Comparison of ENCODE assay signal across 13 cellular contexts in the genomic region with DNA sequence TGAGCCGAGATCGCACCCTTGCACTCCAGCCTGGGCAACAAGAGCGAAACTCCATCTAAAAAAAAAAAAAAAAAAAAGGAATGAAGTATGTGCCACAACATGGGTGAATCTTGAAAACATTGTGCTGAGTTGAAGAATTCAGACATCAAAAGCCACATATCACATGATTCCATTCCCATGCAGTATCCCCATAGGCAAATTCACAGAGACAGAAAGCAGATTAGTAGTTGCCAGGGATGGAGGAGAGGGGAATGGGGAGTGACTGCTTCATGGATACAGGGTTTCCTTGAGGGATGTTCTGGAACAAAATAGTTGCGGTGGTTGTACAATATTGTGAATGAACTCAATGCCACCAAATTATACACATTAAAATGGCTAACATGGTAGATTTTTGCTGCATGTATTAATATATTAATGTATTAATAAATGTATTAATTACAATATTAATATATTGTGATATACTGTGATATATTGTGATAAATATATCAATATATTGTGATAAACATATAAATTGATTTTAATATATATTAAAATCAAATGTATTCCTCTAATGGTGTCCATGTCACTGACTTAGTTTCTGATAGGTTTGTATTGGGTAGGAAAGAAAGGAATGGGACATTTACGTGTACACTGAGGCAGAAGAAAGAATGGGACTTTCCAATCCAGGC. TPM values are rescaled to one million over a fixed set of nuclear protein-coding genes. Genes with fewer than 3 reads are reported as not detected.
DNase-seq lines count a peak whose midpoint lies in the region; ATAC-seq, FAIRE-seq and TF ChIP-seq lines count a peak whose summit lies in the region.
"Had no signal": no experiment of that assay in that cellular context is flagged by ENCODE, and none has a peak within 500 bp of the region (broad histone marks: within the 10 kb centered on the region; RNA-seq: fewer than 3 reads in every experiment).

No MANE protein-coding gene starts in this region.

- POLR2A ChIA-PET in A549 (lab: Yijun Ruan, JAX) (no interaction called here), Panc1 (lab: Charles Lee) (interaction anchor here (0.6 kb wide), 1 partner anchor 30 kb away, joined by 3 read pairs; no protein-coding TSS in a partner anchor)
- POLR2A ChIA-PET in CD8-positive, alpha-beta T cell (lab: Charles Lee): interaction anchor here (1.0 to 3.8 kb wide), 4 partner anchors 10 to 21 kb away, joined by 3 to 29 read pairs (median 6); no protein-coding TSS in a partner anchor

- H3K4me1 ChIP-seq in A549: peaks cover 100% of the 10 kb centered on the region
- peaks cover 73% of the 10 kb centered on the region for H3K4me1 ChIP-seq in CD8-positive, alpha-beta T cell (ENCODE audit: insufficient read depth, low read length)
- H3K4me1 ChIP-seq in Panc1 (ENCODE audit: control insufficient read depth, insufficient read depth, low read length): peaks cover 100% of the 10 kb centered on the region
- H3K4me1 ChIP-seq in SJCRH30: peaks cover 8% of the 10 kb centered on the region

- no peak for TF ChIP-seq EP300 in A549 (IDR thresholded peaks at IDR 0.05)

- H3K27ac ChIP-seq in A549 (peak overlapping the region in 1 of 2 experiments; percentile 92; a peak in 4 of 6 replicates), Panc1 (ENCODE audit: low read length) (peak overlapping the region; percentile 100), SJCRH30 (no peak overlapping the region)
- H3K27ac ChIP-seq in CD8-positive, alpha-beta T cell (ENCODE audit: low read depth, low read length): no peak overlapping the region
- H3K27ac ChIP-seq: left ventricle myocardium inferior, tibial artery had no signal

- H3K4me2 ChIP-seq in A549: peak overlapping the region; percentile 0; the same call in 2 of the 3 replicates

- no peak for TF ChIP-seq CTCF in A549 (IDR thresholded peaks at IDR 0.05)
- TF ChIP-seq CTCF in CD8-positive, alpha-beta T cell (IDR thresholded peaks at IDR 0.05): no peak
- TF ChIP-seq CTCF in Panc1 (IDR thresholded peaks at IDR 0.05): no peak
- no peak for TF ChIP-seq CTCF in epithelial cell of esophagus (IDR thresholded peaks at IDR 0.05; ENCODE audit: insufficient read depth, low read depth, low read length, missing control alignments)

- H3K4me1 Mint-ChIP-seq in CD8-positive, alpha-beta T cell (ENCODE audit: low read depth): peaks cover 44% of the 10 kb centered on the region

- H3K27me3 Mint-ChIP-seq in CD8-positive, alpha-beta T cell (ENCODE audit: low read depth): no peaks in the 10 kb centered on the region

- 76% methylated on average over 5 of the region's 5 CpGs for WGBS in A549 (ENCODE audit: missing lambda C conversion rate)

- TF ChIP-seq POLR2A in A549 (IDR thresholded peaks at IDR 0.05; ENCODE audit: low read length): no peak

- H3K27me3 ChIP-seq in CD8-positive, alpha-beta T cell (ENCODE audit: insufficient read depth, low read length): no peaks in the 10 kb centered on the region
- H3K27me3 ChIP-seq in Panc1 (ENCODE audit: control insufficient read depth, insufficient read depth, low read length) (no peaks in the 10 kb centered on the region), SJCRH30 (no peaks in the 10 kb centered on the region)
- H3K27me3 ChIP-seq: tibial artery had no signal

- ATAC-seq in A549: no peak
- ATAC-seq in CD8-positive, alpha-beta T cell: no peak
- no peak for ATAC-seq in Panc1
- ATAC-seq in HG02588 (IDR thresholded peaks at IDR 0.05; ENCODE audit: unreplicated experiment): no peak

- no peak for FAIRE-seq in A549 (lab: Jason Lieb, UNC)
- FAIRE-seq: astrocyte had no signal

- DNase-seq in A549 (ENCODE audit: low read depth in 1 of 2, low spot score in 1 of 2) (no peak), Panc1 (ENCODE audit: low read depth, low spot score) (no peak), epithelial cell of esophagus (ENCODE audit: low read depth) (no peak), posterior cingulate gyrus (no peak), NCI-H226 (no peak), SJCRH30 (no peak)
- DNase-seq in CD8-positive, alpha-beta T cell: no peak
- DNase-seq: left ventricle myocardium inferior; NCI-H2081; stimulated activated CD4-positive, alpha-beta T cell treated with anti-CD3 and anti-CD28 coated beads, Interleukin-15, amount 100 ng/mL, for 24 hours; tibial artery had no signal

- H3K9me3 ChIP-seq in A549 (no peaks in the 10 kb centered on the region), Panc1 (ENCODE audit: control insufficient read depth, insufficient read depth, low read depth, low read length) (no peaks in the 10 kb centered on the region), SJCRH30 (replicated peaks) (no peaks in the 10 kb centered on the region)
- H3K9me3 ChIP-seq in CD8-positive, alpha-beta T cell (ENCODE audit: low read length): no peaks in the 10 kb centered on the region
- H3K9me3 ChIP-seq: left ventricle myocardium inferior, tibial artery had no signal

- H3K27ac Mint-ChIP-seq in CD8-positive, alpha-beta T cell: peak overlapping the region; percentile 8

- no peaks in the 10 kb centered on the region for H3K36me3 Mint-ChIP-seq in CD8-positive, alpha-beta T cell

- TF ChIP-seq RAD21 in A549 (conservative IDR thresholded peaks at IDR 0.05 in 1 of 2, IDR thresholded peaks at IDR 0.05 in 1 of 2): no peak

- peak overlapping the region; percentile 13 for H3K4me3 Mint-ChIP-seq in CD8-positive, alpha-beta T cell

- intact Hi-C loops in CD8-positive, alpha-beta T cell (cut with DNase I, micrococcal nuclease): loop anchor here (5.0 kb wide), 2 partner anchors 33 to 47 kb away; a partner anchor contains a TSS
- intact Hi-C loops in Panc1 (cut with micrococcal nuclease; ENCODE audit: unreplicated experiment) (no loop called here), posterior cingulate gyrus (cut with DNase I) (no loop called here)

- H3K36me3 ChIP-seq in CD8-positive, alpha-beta T cell (ENCODE audit: insufficient read depth, low read length): no peaks in the 10 kb centered on the region
- H3K36me3 ChIP-seq in Panc1 (ENCODE audit: control insufficient read depth, insufficient read depth, low read length) (peaks cover 5% of the 10 kb centered on the region; the same call in 1 of the 2 replicates), SJCRH30 (peaks cover 6% of the 10 kb centered on the region)
- H3K36me3 ChIP-seq: left ventricle myocardium inferior had no signal

- in situ Hi-C loops in Panc1 (cut with HindIII; ENCODE audit: low pct_unique_long_range_greater_than_20kb, low sequenced_read_pairs): no loop called here

- H3K9me3 Mint-ChIP-seq in CD8-positive, alpha-beta T cell: no peaks in the 10 kb centered on the region

- BruUV-seq in Panc1 (replicated peaks; lab: Mats Ljungman, UMichigan): no TSS peak

- CTCF ChIA-PET in A549 (lab: Yijun Ruan, JAX) (interaction anchor here (1.1 to 1.8 kb wide), 5 partner anchors 10 to 154 kb away, joined by 3 to 7 read pairs (median 4); no protein-coding TSS in a partner anchor), Panc1 (lab: Charles Lee) (no interaction called here)
- CTCF ChIA-PET in CD8-positive, alpha-beta T cell (lab: Charles Lee): interaction anchor here (1.0 kb wide), 1 partner anchor 140 kb away, joined by 4 read pairs; no protein-coding TSS in a partner anchor

- no peak overlapping the region for H3K4me3 ChIP-seq in A549
- H3K4me3 ChIP-seq in CD8-positive, alpha-beta T cell (ENCODE audit: low read depth, low read length): no peak overlapping the region
- H3K4me3 ChIP-seq in Panc1 (ENCODE audit: low read depth in 2 of 2, low read length in 2 of 2): 0 out of 4 replicates have a peak overlapping the region, but pooled peaks of 1 of the 2 experiments have one; percentile 1
- H3K4me3 ChIP-seq in epithelial cell of esophagus (ENCODE audit: low read length): peak overlapping the region; percentile 12
- no peak overlapping the region for H3K4me3 ChIP-seq in SJCRH30
- H3K4me3 ChIP-seq: left ventricle myocardium inferior, tibial artery had no signal

TF ChIP-seq in A549, 52 proteins besides CTCF, POLR2A, EP300 and RAD21:
- TF ChIP-seq MAFK (IDR thresholded peaks at IDR 0.05; ENCODE audit: partially characterized antibody) (peak; percentile 1), NR3C1 (IDR thresholded peaks at IDR 0.05) (no peak)

RNA-seq across cellular contexts. Expression of a gene that starts 34.9 kb away (rescaled TPM):
- polyA plus RNA-seq in A549 (2011; rRNA removed): 77.2 and 101 TPM in 2 replicates
- 116 and 161 TPM in 2 replicates for polyA plus RNA-seq in A549 (2012; cell fraction: cytosol; rRNA removed)
- polyA plus RNA-seq in A549 (2012; cell fraction: nucleus; rRNA removed): 256 and 267 TPM in 2 replicates
- 74.6 to 106 TPM (median 93.4 TPM) in 3 replicates for polyA plus RNA-seq in A549 (2017; fragmentation: RNase III; extraction: RNeasy Plus Mini Kit Qiagen cat#74134 plus additional on column Dnase treatment)
- 138 and 158 TPM in 2 replicates for polyA minus RNA-seq in A549 (2011; rRNA and poly(A)+ RNA removed)
- total RNA-seq in CD8-positive, alpha-beta T cell: 10 to 100 TPM; 25.4 to 29.0 TPM
- 394 TPM for total RNA-seq in Panc1 (2021; ENCODE audit: unreplicated experiment)
- polyA plus RNA-seq in Panc1 (2012; ENCODE audit: insufficient read length): 255 TPM
- total RNA-seq in SJCRH30 (2014; rRNA removed; shearing (Covaris generic)): 22.8 and 23.0 TPM in 2 replicates

Comparison
In these comparisons a context has a peak if more than half of its experiments do, and no peak if none do; other contexts are left out.
1. RNA of a gene that starts 34.9 kb away (total RNA-seq): 394 TPM in Panc1 (single experiment); 25.4 to 29.0 TPM in CD8-positive, alpha-beta T cell and 22.8 to 23.0 TPM in SJCRH30; every median in the first group is over 10 times any median in the second.
2. intact Hi-C loops: an anchor here in CD8-positive, alpha-beta T cell (5.0 kb wide); none called in Panc1 and posterior cingulate gyrus.